In genomic region chr3:171307988-171308387, GRCh38 we compare ENCODE assay signal across 1 cellular context.
A peak's percentile ranks its signal among the peaks of the same experiment; 100 is the strongest.
TF ChIP-seq lines count a peak whose summit lies in the region.

No MANE protein-coding gene starts in this region.

TF ChIP-seq in HEK293, 187 proteins besides CTCF, POLR2A, EP300 and RAD21 (continued from another document):
- TF ChIP-seq ZNF280D (tag by site-specific recombination; IDR thresholded peaks at IDR 0.05) (0 out of 2 replicates have a peak, but pooled peaks have one; percentile 67), ZNF549 (tag by site-specific recombination; IDR thresholded peaks at IDR 0.05) (no peak), SETDB1 (IDR thresholded peaks at IDR 0.05; ENCODE audit: insufficient read length, low read length) (peak; percentile 53)
